In genomic region chr5:17491257-17491656, GRCh38 we compare ENCODE assay signal across 2 cellular contexts. TPM values are rescaled to one million over a fixed set of nuclear protein-coding genes. Genes with fewer than 3 reads are reported as not detected.
"Had no signal": no experiment of that assay in that cellular context is flagged by ENCODE, and none has a peak within 500 bp of the region (broad histone marks: within the 10 kb centered on the region; RNA-seq: fewer than 3 reads in every experiment).

No MANE protein-coding gene starts in this region.

RNA-seq across cellular contexts. Expression of gene TAF11L2, which starts 6.8 kb away (rescaled TPM):
- total RNA-seq: G401, GM12878 had no signal
- polyA plus RNA-seq: GM12878 had no signal

RNA-seq across cellular contexts. Expression of gene TAF11L3, which starts 26.9 kb away (rescaled TPM):
- total RNA-seq: G401, GM12878 had no signal
- polyA plus RNA-seq: GM12878 had no signal

RNA-seq across cellular contexts. Expression of gene TAF11L4, which starts 30.3 kb away (rescaled TPM):
- total RNA-seq: G401, GM12878 had no signal
- polyA plus RNA-seq: GM12878 had no signal

RNA-seq across cellular contexts. Expression of gene TAF11L5, which starts 33.8 kb away (rescaled TPM):
- total RNA-seq: G401, GM12878 had no signal
- polyA plus RNA-seq: GM12878 had no signal

RNA-seq across cellular contexts. Expression of gene TAF11L6, which starts 37.2 kb away (rescaled TPM):
- total RNA-seq: G401, GM12878 had no signal
- polyA plus RNA-seq: GM12878 had no signal
